In the genomic region with DNA sequence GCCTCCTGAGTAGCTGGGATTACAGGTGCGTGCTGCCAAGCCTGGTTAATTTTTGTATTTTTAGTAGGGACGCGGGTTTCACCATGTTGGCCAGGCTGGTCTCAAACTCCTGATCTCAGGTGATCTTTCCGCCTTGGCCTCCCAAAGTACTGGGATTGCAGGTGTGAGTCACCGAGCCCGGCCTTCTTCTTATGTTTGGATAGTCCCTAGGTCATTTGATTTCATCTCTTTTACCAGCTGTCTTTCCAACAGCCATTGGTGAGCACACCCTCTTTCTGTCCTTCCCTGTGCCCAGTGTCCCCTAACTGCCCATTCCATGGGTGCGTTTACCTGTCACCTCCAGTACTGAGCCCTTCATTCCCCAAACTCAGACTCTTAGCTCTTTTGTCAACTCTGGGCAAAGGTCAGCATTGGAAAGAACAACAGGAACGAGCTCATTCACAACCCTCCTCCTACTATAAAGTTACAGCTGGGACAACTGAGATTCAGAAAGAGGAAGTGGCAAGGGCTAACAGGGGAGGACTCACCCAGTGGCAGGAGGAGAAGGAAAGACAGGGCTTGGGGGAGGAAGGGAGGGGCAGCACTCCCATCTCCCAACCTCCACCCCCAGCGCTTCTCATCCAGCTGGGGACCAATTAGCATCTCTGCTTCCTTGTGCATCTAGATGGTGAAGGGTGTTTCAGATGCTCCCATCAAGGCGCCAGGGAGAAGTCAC, we compare ENCODE assay signal across 2 cellular contexts.
TF ChIP-seq lines count a peak whose summit lies in the region.

No MANE protein-coding gene starts in this region.

TF ChIP-seq in GM12891, 5 proteins besides CTCF, POLR2A, EP300 and RAD21:
- TF ChIP-seq TAF1 (IDR thresholded peaks at IDR 0.05; ENCODE audit: low read depth, low read length): no peak
- TF ChIP-seq SPI1 (IDR thresholded peaks at IDR 0.05; ENCODE audit: low read depth, low read length): peak; percentile 98

TF ChIP-seq in K562, 482 proteins besides CTCF, POLR2A, EP300 and RAD21 (continues in another document):
- TF ChIP-seq BCOR (IDR thresholded peaks at IDR 0.05): no peak
- TF ChIP-seq, protein P1, sequence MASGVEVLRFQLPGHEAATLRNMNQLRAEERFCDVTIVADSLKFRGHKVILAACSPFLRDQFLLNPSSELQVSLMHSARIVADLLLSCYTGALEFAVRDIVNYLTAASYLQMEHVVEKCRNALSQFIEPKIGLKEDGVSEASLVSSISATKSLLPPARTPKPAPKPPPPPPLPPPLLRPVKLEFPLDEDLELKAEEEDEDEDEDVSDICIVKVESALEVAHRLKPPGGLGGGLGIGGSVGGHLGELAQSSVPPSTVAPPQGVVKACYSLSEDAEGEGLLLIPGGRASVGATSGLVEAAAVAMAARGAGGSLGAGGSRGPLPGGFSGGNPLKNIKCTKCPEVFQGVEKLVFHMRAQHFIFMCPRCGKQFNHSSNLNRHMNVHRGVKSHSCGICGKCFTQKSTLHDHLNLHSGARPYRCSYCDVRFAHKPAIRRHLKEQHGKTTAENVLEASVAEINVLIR (CRISPR knock-in tag; IDR thresholded peaks at IDR 0.05): no peak
- TF ChIP-seq PTRF (tag; IDR thresholded peaks at IDR 0.05): no peak
- TF ChIP-seq CTBP1 (IDR thresholded peaks at IDR 0.05; ENCODE audit: borderline replicate concordance): peak; percentile 42; the same call in 1 of the 2 replicates
- TF ChIP-seq SPI1 (IDR thresholded peaks at IDR 0.05; ENCODE audit: borderline replicate concordance, low read depth, low read length): peak; percentile 99
- TF ChIP-seq, protein P2, sequence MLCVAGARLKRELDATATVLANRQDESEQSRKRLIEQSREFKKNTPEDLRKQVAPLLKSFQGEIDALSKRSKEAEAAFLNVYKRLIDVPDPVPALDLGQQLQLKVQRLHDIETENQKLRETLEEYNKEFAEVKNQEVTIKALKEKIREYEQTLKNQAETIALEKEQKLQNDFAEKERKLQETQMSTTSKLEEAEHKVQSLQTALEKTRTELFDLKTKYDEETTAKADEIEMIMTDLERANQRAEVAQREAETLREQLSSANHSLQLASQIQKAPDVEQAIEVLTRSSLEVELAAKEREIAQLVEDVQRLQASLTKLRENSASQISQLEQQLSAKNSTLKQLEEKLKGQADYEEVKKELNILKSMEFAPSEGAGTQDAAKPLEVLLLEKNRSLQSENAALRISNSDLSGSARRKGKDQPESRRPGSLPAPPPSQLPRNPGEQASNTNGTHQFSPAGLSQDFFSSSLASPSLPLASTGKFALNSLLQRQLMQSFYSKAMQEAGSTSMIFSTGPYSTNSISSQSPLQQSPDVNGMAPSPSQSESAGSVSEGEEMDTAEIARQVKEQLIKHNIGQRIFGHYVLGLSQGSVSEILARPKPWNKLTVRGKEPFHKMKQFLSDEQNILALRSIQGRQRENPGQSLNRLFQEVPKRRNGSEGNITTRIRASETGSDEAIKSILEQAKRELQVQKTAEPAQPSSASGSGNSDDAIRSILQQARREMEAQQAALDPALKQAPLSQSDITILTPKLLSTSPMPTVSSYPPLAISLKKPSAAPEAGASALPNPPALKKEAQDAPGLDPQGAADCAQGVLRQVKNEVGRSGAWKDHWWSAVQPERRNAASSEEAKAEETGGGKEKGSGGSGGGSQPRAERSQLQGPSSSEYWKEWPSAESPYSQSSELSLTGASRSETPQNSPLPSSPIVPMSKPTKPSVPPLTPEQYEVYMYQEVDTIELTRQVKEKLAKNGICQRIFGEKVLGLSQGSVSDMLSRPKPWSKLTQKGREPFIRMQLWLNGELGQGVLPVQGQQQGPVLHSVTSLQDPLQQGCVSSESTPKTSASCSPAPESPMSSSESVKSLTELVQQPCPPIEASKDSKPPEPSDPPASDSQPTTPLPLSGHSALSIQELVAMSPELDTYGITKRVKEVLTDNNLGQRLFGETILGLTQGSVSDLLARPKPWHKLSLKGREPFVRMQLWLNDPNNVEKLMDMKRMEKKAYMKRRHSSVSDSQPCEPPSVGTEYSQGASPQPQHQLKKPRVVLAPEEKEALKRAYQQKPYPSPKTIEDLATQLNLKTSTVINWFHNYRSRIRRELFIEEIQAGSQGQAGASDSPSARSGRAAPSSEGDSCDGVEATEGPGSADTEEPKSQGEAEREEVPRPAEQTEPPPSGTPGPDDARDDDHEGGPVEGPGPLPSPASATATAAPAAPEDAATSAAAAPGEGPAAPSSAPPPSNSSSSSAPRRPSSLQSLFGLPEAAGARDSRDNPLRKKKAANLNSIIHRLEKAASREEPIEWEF (CRISPR knock-in tag; IDR thresholded peaks at IDR 0.05): no peak
- TF ChIP-seq ZNF830 (CRISPR knock-in tag; IDR thresholded peaks at IDR 0.05): no peak
- peak; percentile 95 for TF ChIP-seq ZFP36 (IDR thresholded peaks at IDR 0.05; ENCODE audit: low read depth, low read length, partially characterized antibody)
- no peak for TF ChIP-seq KLF6 (CRISPR knock-in tag; IDR thresholded peaks at IDR 0.05; ENCODE audit: borderline replicate concordance)
- no peak for TF ChIP-seq ATF1 (CRISPR knock-in tag; IDR thresholded peaks at IDR 0.05)
- no peak for TF ChIP-seq ATF1 (tag; IDR thresholded peaks at IDR 0.05)
- 0 out of 2 replicates have a peak, but pooled peaks have one; percentile 21 for TF ChIP-seq SMARCA4 (IDR thresholded peaks at IDR 0.05)
- peak in 1 of 2 experiments; percentile 21; a peak in 1 of 3 replicates for TF ChIP-seq CBX3 (IDR thresholded peaks at IDR 0.05; ENCODE audit: borderline replicate concordance in 1 of 2, low read length in 2 of 2)
- no peak for TF ChIP-seq SP2 (IDR thresholded peaks at IDR 0.05; ENCODE audit: extremely low read depth, low read depth, low read length, poor library complexity, severe bottlenecking)
- no peak for TF ChIP-seq NBN (IDR thresholded peaks at IDR 0.05; ENCODE audit: low read depth)
- TF ChIP-seq, protein P3, sequence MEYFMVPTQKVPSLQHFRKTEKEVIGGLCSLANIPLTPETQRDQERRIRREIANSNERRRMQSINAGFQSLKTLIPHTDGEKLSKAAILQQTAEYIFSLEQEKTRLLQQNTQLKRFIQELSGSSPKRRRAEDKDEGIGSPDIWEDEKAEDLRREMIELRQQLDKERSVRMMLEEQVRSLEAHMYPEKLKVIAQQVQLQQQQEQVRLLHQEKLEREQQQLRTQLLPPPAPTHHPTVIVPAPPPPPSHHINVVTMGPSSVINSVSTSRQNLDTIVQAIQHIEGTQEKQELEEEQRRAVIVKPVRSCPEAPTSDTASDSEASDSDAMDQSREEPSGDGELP (CRISPR knock-in tag; IDR thresholded peaks at IDR 0.05; ENCODE audit: borderline replicate concordance): peak; percentile 49
- TF ChIP-seq ZNF41 (CRISPR knock-in tag; conservative IDR thresholded peaks at IDR 0.05): no peak
- TF ChIP-seq HMG20B (CRISPR knock-in tag; IDR thresholded peaks at IDR 0.05): no peak
- TF ChIP-seq, protein P4, sequence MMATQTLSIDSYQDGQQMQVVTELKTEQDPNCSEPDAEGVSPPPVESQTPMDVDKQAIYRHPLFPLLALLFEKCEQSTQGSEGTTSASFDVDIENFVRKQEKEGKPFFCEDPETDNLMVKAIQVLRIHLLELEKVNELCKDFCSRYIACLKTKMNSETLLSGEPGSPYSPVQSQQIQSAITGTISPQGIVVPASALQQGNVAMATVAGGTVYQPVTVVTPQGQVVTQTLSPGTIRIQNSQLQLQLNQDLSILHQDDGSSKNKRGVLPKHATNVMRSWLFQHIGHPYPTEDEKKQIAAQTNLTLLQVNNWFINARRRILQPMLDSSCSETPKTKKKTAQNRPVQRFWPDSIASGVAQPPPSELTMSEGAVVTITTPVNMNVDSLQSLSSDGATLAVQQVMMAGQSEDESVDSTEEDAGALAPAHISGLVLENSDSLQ (IDR thresholded peaks at IDR 0.05): peak; percentile 14; the same call in 1 of the 2 replicates
- TF ChIP-seq MCM3 (IDR thresholded peaks at IDR 0.05): no peak
- no peak for TF ChIP-seq YBX1 (IDR thresholded peaks at IDR 0.05)
- TF ChIP-seq SRSF9 (IDR thresholded peaks at IDR 0.05; ENCODE audit: borderline replicate concordance, low read depth, low read length): no peak
- TF ChIP-seq GATAD2B (IDR thresholded peaks at IDR 0.05; ENCODE audit: borderline replicate concordance): no peak
- no peak for TF ChIP-seq ZNF584 (CRISPR knock-in tag; IDR thresholded peaks at IDR 0.05; ENCODE audit: low read depth)
- TF ChIP-seq, protein P5, sequence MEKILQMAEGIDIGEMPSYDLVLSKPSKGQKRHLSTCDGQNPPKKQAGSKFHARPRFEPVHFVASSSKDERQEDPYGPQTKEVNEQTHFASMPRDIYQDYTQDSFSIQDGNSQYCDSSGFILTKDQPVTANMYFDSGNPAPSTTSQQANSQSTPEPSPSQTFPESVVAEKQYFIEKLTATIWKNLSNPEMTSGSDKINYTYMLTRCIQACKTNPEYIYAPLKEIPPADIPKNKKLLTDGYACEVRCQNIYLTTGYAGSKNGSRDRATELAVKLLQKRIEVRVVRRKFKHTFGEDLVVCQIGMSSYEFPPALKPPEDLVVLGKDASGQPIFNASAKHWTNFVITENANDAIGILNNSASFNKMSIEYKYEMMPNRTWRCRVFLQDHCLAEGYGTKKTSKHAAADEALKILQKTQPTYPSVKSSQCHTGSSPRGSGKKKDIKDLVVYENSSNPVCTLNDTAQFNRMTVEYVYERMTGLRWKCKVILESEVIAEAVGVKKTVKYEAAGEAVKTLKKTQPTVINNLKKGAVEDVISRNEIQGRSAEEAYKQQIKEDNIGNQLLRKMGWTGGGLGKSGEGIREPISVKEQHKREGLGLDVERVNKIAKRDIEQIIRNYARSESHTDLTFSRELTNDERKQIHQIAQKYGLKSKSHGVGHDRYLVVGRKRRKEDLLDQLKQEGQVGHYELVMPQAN (IDR thresholded peaks at IDR 0.05; ENCODE audit: borderline replicate concordance): no peak
- TF ChIP-seq BCL6 (CRISPR knock-in tag; IDR thresholded peaks at IDR 0.05): no peak
- no peak for TF ChIP-seq SAFB (IDR thresholded peaks at IDR 0.05; ENCODE audit: borderline replicate concordance, low read depth, low read length)
- TF ChIP-seq RCOR1 (IDR thresholded peaks at IDR 0.05; ENCODE audit: borderline replicate concordance in 1 of 2, low read depth in 2 of 2, low read length in 2 of 2): peak in 1 of 2 experiments; percentile 16; a peak in 1 of 4 replicates
- TF ChIP-seq, protein P6, sequence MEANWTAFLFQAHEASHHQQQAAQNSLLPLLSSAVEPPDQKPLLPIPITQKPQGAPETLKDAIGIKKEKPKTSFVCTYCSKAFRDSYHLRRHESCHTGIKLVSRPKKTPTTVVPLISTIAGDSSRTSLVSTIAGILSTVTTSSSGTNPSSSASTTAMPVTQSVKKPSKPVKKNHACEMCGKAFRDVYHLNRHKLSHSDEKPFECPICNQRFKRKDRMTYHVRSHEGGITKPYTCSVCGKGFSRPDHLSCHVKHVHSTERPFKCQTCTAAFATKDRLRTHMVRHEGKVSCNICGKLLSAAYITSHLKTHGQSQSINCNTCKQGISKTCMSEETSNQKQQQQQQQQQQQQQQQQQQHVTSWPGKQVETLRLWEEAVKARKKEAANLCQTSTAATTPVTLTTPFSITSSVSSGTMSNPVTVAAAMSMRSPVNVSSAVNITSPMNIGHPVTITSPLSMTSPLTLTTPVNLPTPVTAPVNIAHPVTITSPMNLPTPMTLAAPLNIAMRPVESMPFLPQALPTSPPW (CRISPR knock-in tag; IDR thresholded peaks at IDR 0.05): peak; percentile 72
- no peak for TF ChIP-seq NFRKB (IDR thresholded peaks at IDR 0.05; ENCODE audit: low read depth)
- peak; percentile 93 for TF ChIP-seq ZNF263 (CRISPR knock-in tag; IDR thresholded peaks at IDR 0.05; ENCODE audit: borderline replicate concordance)
- peak; percentile 31; the same call in 1 of the 2 replicates for TF ChIP-seq MTA2 (IDR thresholded peaks at IDR 0.05; ENCODE audit: low read depth)
- TF ChIP-seq CBFA2T3 (IDR thresholded peaks at IDR 0.05): no peak
- TF ChIP-seq ZNF780A (CRISPR knock-in tag; IDR thresholded peaks at IDR 0.05): no peak
- no peak for TF ChIP-seq ZNF124 (CRISPR knock-in tag; IDR thresholded peaks at IDR 0.05)
- TF ChIP-seq, protein P7, sequence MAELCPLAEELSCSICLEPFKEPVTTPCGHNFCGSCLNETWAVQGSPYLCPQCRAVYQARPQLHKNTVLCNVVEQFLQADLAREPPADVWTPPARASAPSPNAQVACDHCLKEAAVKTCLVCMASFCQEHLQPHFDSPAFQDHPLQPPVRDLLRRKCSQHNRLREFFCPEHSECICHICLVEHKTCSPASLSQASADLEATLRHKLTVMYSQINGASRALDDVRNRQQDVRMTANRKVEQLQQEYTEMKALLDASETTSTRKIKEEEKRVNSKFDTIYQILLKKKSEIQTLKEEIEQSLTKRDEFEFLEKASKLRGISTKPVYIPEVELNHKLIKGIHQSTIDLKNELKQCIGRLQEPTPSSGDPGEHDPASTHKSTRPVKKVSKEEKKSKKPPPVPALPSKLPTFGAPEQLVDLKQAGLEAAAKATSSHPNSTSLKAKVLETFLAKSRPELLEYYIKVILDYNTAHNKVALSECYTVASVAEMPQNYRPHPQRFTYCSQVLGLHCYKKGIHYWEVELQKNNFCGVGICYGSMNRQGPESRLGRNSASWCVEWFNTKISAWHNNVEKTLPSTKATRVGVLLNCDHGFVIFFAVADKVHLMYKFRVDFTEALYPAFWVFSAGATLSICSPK (IDR thresholded peaks at IDR 0.05; ENCODE audit: borderline replicate concordance): no peak
- TF ChIP-seq XRCC3 (IDR thresholded peaks at IDR 0.05): no peak
- TF ChIP-seq SRSF3 (IDR thresholded peaks at IDR 0.05; ENCODE audit: insufficient read depth, low read length): no peak
- TF ChIP-seq SREBF1 (IDR thresholded peaks at IDR 0.05; ENCODE audit: borderline replicate concordance, low read depth, low read length): no peak
- no peak for TF ChIP-seq ZNF354B (CRISPR knock-in tag; IDR thresholded peaks at IDR 0.05)
- TF ChIP-seq ZSCAN32 (CRISPR knock-in tag; IDR thresholded peaks at IDR 0.05): no peak
- TF ChIP-seq PHF8 (IDR thresholded peaks at IDR 0.05; ENCODE audit: borderline replicate concordance, low read length): no peak
- TF ChIP-seq ZNF384 (IDR thresholded peaks at IDR 0.05; ENCODE audit: low read depth, low read length): no peak
